In the genomic region with DNA sequence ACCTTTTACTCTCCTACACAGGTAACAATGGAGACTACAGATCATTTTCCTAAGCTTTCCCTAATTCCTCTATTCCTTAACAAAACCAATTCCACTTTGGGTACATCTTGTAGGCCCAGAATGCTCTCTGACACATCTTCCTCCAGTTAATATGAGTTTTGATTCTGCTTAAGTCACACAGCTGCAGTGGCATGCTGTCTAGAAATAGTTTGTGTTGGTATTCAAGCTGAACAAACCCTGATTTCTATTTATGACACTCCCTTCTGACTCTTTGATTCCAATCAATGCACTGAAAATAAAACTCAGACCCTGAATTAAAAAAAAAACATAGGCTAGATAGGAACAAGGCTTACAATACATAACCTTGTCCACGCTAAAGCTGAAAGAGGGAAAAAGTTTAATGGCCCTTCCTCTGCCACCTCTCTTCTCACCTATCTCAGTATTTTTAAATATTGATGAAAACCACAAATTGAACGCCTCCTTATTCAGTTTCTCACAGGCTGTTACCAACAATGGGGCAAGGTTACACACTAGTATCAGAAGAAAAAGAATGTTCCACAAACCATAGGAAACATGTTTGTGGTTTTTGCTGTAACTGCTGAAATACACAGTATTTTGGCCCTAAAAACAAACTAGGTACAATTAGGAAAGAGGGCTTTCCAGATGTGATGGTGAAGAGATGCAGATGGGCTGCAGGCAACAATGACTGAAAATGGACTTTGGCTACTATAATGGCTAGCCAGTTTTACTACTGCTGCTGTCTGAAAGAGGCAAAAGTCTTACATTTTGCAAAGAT, we compare ENCODE assay signal across 14 cellular contexts. TPM values are rescaled to one million over a fixed set of nuclear protein-coding genes. Genes with fewer than 3 reads are reported as not detected.
DNase-seq lines count a peak whose midpoint lies in the region; ATAC-seq, FAIRE-seq and TF ChIP-seq lines count a peak whose summit lies in the region.
"Had no signal": no experiment of that assay in that cellular context is flagged by ENCODE, and none has a peak within 500 bp of the region (broad histone marks: within the 10 kb centered on the region; RNA-seq: fewer than 3 reads in every experiment).

No MANE protein-coding gene starts in this region.

- ATAC-seq in GM19463 (IDR thresholded peaks at IDR 0.05; ENCODE audit: unreplicated experiment) (no peak), HG03135 (IDR thresholded peaks at IDR 0.05; ENCODE audit: unreplicated experiment) (no peak)

- no peak overlapping the region for H3K4me3 ChIP-seq in CD8-positive, alpha-beta memory T cell (ENCODE audit: low read length)
- H3K4me3 ChIP-seq in KMS-11 (IDR thresholded peaks at IDR 0.05; ENCODE audit: insufficient read depth, low read depth, low read length) (no peak overlapping the region), fibroblast of lung (replicated peaks in 1 of 4; ENCODE audit: control extremely low read depth in 1 of 4, insufficient read depth in 1 of 4, low read depth in 3 of 4, low read length in 4 of 4) (no peak overlapping the region)
- H3K4me3 ChIP-seq: SJCRH30 had no signal

- no peaks in the 10 kb centered on the region for H3K36me3 ChIP-seq in CD8-positive, alpha-beta memory T cell (ENCODE audit: insufficient read depth, low read length)
- H3K36me3 ChIP-seq in KMS-11 (ENCODE audit: insufficient read depth): no peaks in the 10 kb centered on the region
- no peaks in the 10 kb centered on the region for H3K36me3 ChIP-seq in fibroblast of lung (ENCODE audit: control insufficient read depth, insufficient read depth, low read length)

- H3K79me2 ChIP-seq in KMS-11 (ENCODE audit: insufficient read depth, low read depth): no peaks in the 10 kb centered on the region
- H3K79me2 ChIP-seq in fibroblast of lung (ENCODE audit: control insufficient read depth, insufficient read depth, low read length): no peaks in the 10 kb centered on the region

- POLR2A ChIA-PET in CD8-positive, alpha-beta memory T cell (lab: Charles Lee): no interaction called here

- H3K4me1 ChIP-seq in CD8-positive, alpha-beta memory T cell (ENCODE audit: insufficient read depth, low read length): no peaks in the 10 kb centered on the region
- peaks cover 80% of the 10 kb centered on the region for H3K4me1 ChIP-seq in KMS-11 (ENCODE audit: low read depth, poor library complexity, severe bottlenecking)
- H3K4me1 ChIP-seq in fibroblast of lung (ENCODE audit: control insufficient read depth, extremely low read depth, insufficient read depth, low read length): no peaks in the 10 kb centered on the region
- H3K4me1 ChIP-seq: SJCRH30 had no signal

- DNase-seq in CD8-positive, alpha-beta memory T cell: no peak
- no peak for DNase-seq in GM19239 (ENCODE audit: insufficient read length, low spot score)
- peak; percentile 52 to 66 for DNase-seq in fibroblast of lung (ENCODE audit: low read depth in 2 of 2)
- DNase-seq in medulla oblongata (ENCODE audit: extremely low spot score): no peak
- DNase-seq in DMS53 treated with DMSO at 0.1 percent for 48 hours (lab: John Stamatoyannopoulos, UW; ENCODE audit: unreplicated experiment): no peak
- DNase-seq: Caco-2; caudate nucleus; NCI-H1694 treated with DMSO at 0.1 percent for 48 hours; SJCRH30; stimulated activated CD4-positive, alpha-beta T cell treated with anti-CD3 and anti-CD28 coated beads, Interleukin-4, amount 100 ng/mL, for 4 hours had no signal

- H3K9me3 ChIP-seq in CD8-positive, alpha-beta memory T cell (ENCODE audit: low read length): no peaks in the 10 kb centered on the region
- no peaks in the 10 kb centered on the region for H3K9me3 ChIP-seq in fibroblast of lung (ENCODE audit: control insufficient read depth, insufficient read depth, low read depth, low read length)
- H3K9me3 ChIP-seq: Caco-2, SJCRH30 had no signal

- 0 out of 2 replicates have a peak overlapping the region, but pooled peaks have one; percentile 10 for H2AFZ ChIP-seq in KMS-11 (ENCODE audit: low read depth)
- no peak overlapping the region for H2AFZ ChIP-seq in fibroblast of lung (ENCODE audit: low read length)

- H3K4me2 ChIP-seq in KMS-11 (peak overlapping the region; percentile 87), fibroblast of lung (ENCODE audit: extremely low read depth, insufficient read depth, low read length) (no peak overlapping the region)

- H3K27ac ChIP-seq in CD8-positive, alpha-beta memory T cell (ENCODE audit: low read depth, low read length): no peak overlapping the region
- H3K27ac ChIP-seq in KMS-11: peak overlapping the region; percentile 74
- H3K27ac ChIP-seq in fibroblast of lung (ENCODE audit: insufficient read depth, low read length): no peak overlapping the region
- H3K27ac ChIP-seq: epithelial cell of prostate, SJCRH30 had no signal

- H3K27me3 ChIP-seq in CD8-positive, alpha-beta memory T cell (ENCODE audit: insufficient read depth, low read length, poor library complexity, severe bottlenecking): no peaks in the 10 kb centered on the region
- H3K27me3 ChIP-seq in KMS-11 (ENCODE audit: insufficient read depth, low read depth): no peaks in the 10 kb centered on the region
- H3K27me3 ChIP-seq in fibroblast of lung (ENCODE audit: control insufficient read depth, insufficient read depth, low read length): no peaks in the 10 kb centered on the region
- H3K27me3 ChIP-seq: SJCRH30 had no signal

- CTCF ChIA-PET in CD8-positive, alpha-beta memory T cell (lab: Charles Lee): no interaction called here

- H3K4me1 Mint-ChIP-seq in CD8-positive, alpha-beta memory T cell: peaks cover 12 to 29% (median 26%) of the 10 kb centered on the region in 3 donors

- peaks cover 0 to 27% (median 25%) of the 10 kb centered on the region in 3 donors for H3K36me3 Mint-ChIP-seq in CD8-positive, alpha-beta memory T cell

- H3K9ac ChIP-seq in KMS-11 (peak overlapping the region; percentile 25; the same call in 1 of the 2 replicates), fibroblast of lung (ENCODE audit: insufficient read depth, low read length) (no peak overlapping the region)

- TF ChIP-seq CTCF in KMS-11 (conservative IDR thresholded peaks at IDR 0.05; ENCODE audit: low read depth, low read length) (no peak), fibroblast of lung (conservative IDR thresholded peaks at IDR 0.05 in 1 of 2, IDR thresholded peaks at IDR 0.05 in 1 of 2; ENCODE audit: low read depth in 1 of 2, low read length in 2 of 2) (no peak)

- no peak overlapping the region for H3K4me3 Mint-ChIP-seq in CD8-positive, alpha-beta memory T cell

- H3K27ac Mint-ChIP-seq in CD8-positive, alpha-beta memory T cell: peak overlapping the region in 5 of 8 donors; percentile 9 to 84 (median 61)

- H4K20me1 ChIP-seq in KMS-11 (ENCODE audit: insufficient read depth) (no peaks in the 10 kb centered on the region), fibroblast of lung (ENCODE audit: control insufficient read depth, extremely low read depth, insufficient read depth, low read length) (no peaks in the 10 kb centered on the region)

- no peaks in the 10 kb centered on the region for H3K27me3 Mint-ChIP-seq in CD8-positive, alpha-beta memory T cell

- FAIRE-seq in GM19239 (lab: Jason Lieb, UNC): peak; percentile 79

- H3K9me3 Mint-ChIP-seq in CD8-positive, alpha-beta memory T cell: no peaks in the 10 kb centered on the region

RNA-seq across cellular contexts. Expression of gene GAB2, which starts 35.7 kb away (rescaled TPM):
- 1 to 10 TPM; 2.9 to 4.3 TPM for total RNA-seq in CD8-positive, alpha-beta memory T cell
- polyA plus RNA-seq in CD8-positive, alpha-beta memory T cell: not detected
- total RNA-seq in fibroblast of lung: 12.8 and 14.0 TPM in 2 replicates
- polyA plus RNA-seq in fibroblast of lung: 6.4 and 7.1 TPM in 2 replicates
- polyA plus RNA-seq in fibroblast of lung (2012): 5.3 and 8.7 TPM in 2 replicates
- polyA minus RNA-seq in fibroblast of lung (ENCODE audit: low replicate concordance): 14.8 and 18.8 TPM in 2 replicates

Comparison
In these comparisons a context has a peak if more than half of its experiments do, and no peak if none do; other contexts are left out.
1. DNase-seq: peak in fibroblast of lung (2 of 2); none in CD8-positive, alpha-beta memory T cell (0 of 5), GM19239 (single experiment), medulla oblongata (single experiment) and DMS53 treated with DMSO at 0.1 percent for 48 hours (single experiment).